In genomic region chr4:105145059-105145912, GRCh38 we compare ENCODE assay signal across 8 cellular contexts. TPM values are rescaled to one million over a fixed set of nuclear protein-coding genes. Genes with fewer than 3 reads are reported as not detected.
A peak's percentile ranks its signal among the peaks of the same experiment; 100 is the strongest.
DNase-seq lines count a peak whose midpoint lies in the region; ATAC-seq, FAIRE-seq and TF ChIP-seq lines count a peak whose summit lies in the region.

No MANE protein-coding gene starts in this region.

- FAIRE-seq in keratinocyte (lab: Jason Lieb, UNC), result no peak

- no peaks in the 10 kb centered on the region for H3K36me3 Mint-ChIP-seq in activated naive CD8-positive, alpha-beta T cell

- H3K4me1 Mint-ChIP-seq in activated naive CD8-positive, alpha-beta T cell (ENCODE audit: low read depth), result peaks cover 38% of the 10 kb centered on the region

- H3K27me3 ChIP-seq in keratinocyte (ENCODE audit: control insufficient read depth, extremely low read depth, insufficient read depth, low read length), result no peaks in the 10 kb centered on the region
- no peaks in the 10 kb centered on the region for H3K27me3 ChIP-seq in subcutaneous abdominal adipose tissue (ENCODE audit: control insufficient read depth in 5 of 5, insufficient read depth in 4 of 5, low read length in 5 of 5)

- H4K20me1 ChIP-seq in keratinocyte (ENCODE audit: control insufficient read depth, extremely low read depth, insufficient read depth, low read length), result no peaks in the 10 kb centered on the region

- H3K4me3 ChIP-seq in keratinocyte (ENCODE audit: control insufficient read depth in 2 of 3, extremely low read depth in 1 of 3, insufficient read depth in 2 of 3, low read depth in 1 of 3, low read length in 3 of 3), result peak overlapping the region in 2 of 3 experiments; percentile 99
- H3K4me3 ChIP-seq in subcutaneous abdominal adipose tissue (ENCODE audit: low read depth in 1 of 5, low read length in 5 of 5), result peak overlapping the region; percentile 71 to 100 (median 96)

- peak overlapping the region; percentile 91 for H3K27ac Mint-ChIP-seq in activated naive CD8-positive, alpha-beta T cell

- dilution Hi-C loops in keratinocyte (cut with MboI; ENCODE audit: extremely low pct_ligation_motif_present, low sequenced_read_pairs), result no loop called here

- no peaks in the 10 kb centered on the region for H3K9me1 ChIP-seq in keratinocyte (ENCODE audit: control insufficient read depth, extremely low read depth, insufficient read depth, low read length)

- peak overlapping the region; percentile 3 for H3K27ac ChIP-seq in keratinocyte (ENCODE audit: control insufficient read depth, insufficient read depth, low read length)
- peak overlapping the region; percentile 58 for H3K27ac ChIP-seq in subcutaneous abdominal adipose tissue (ENCODE audit: low read depth, low read length)

- peak overlapping the region; percentile 94 for H3K4me3 Mint-ChIP-seq in activated naive CD8-positive, alpha-beta T cell

- peaks cover 32% of the 10 kb centered on the region for H3K79me2 ChIP-seq in keratinocyte (ENCODE audit: control insufficient read depth, insufficient read depth, low read length)

- H3K4me2 ChIP-seq in keratinocyte (ENCODE audit: control insufficient read depth, extremely low read depth, insufficient read depth, low read depth, low read length), result peak overlapping the region; percentile 77

- H3K36me3 ChIP-seq in keratinocyte (ENCODE audit: control insufficient read depth in 2 of 2, extremely low read depth in 1 of 2, insufficient read depth in 2 of 2, low read length in 2 of 2) (no peaks in the 10 kb centered on the region), subcutaneous abdominal adipose tissue (ENCODE audit: control insufficient read depth in 5 of 5, insufficient read depth in 5 of 5, low read length in 5 of 5) (no peaks in the 10 kb centered on the region)

- H3K9me3 ChIP-seq in keratinocyte (ENCODE audit: control insufficient read depth, low read depth, low read length), result no peaks in the 10 kb centered on the region
- H3K9me3 ChIP-seq in subcutaneous abdominal adipose tissue (ENCODE audit: control insufficient read depth in 5 of 5, low read length in 5 of 5), result no peaks in the 10 kb centered on the region

- no peak for TF ChIP-seq CTCF in keratinocyte (optimal IDR thresholded peaks at IDR 0.05 in 1 of 3, IDR thresholded peaks at IDR 0.05 in 1 of 3, conservative IDR thresholded peaks at IDR 0.05 in 1 of 3; ENCODE audit: extremely low read depth in 1 of 3, insufficient read depth in 2 of 3, low read length in 3 of 3)

- DNase-seq in NCI-H1092 treated with DMSO at 0.1 percent for 48 hours (lab: John Stamatoyannopoulos, UW) (peak; percentile 44), NCI-H1092 (lab: John Stamatoyannopoulos, UW) (no peak), HT-29 (ENCODE audit: low spot score) (peak; percentile 16), keratinocyte (ENCODE audit: low read depth, low spot score) (no peak)

- no peaks in the 10 kb centered on the region for H3K27me3 Mint-ChIP-seq in activated naive CD8-positive, alpha-beta T cell

- no peak for ATAC-seq in HG02798 (IDR thresholded peaks at IDR 0.05; ENCODE audit: poor library complexity, unreplicated experiment)
- ATAC-seq in HG03439 (IDR thresholded peaks at IDR 0.05; ENCODE audit: unreplicated experiment), result no peak

- H2AFZ ChIP-seq in keratinocyte (ENCODE audit: control insufficient read depth, low read length), result no peak overlapping the region

- H3K9me3 Mint-ChIP-seq in activated naive CD8-positive, alpha-beta T cell (ENCODE audit: low read depth), result no peaks in the 10 kb centered on the region

- H3K9ac ChIP-seq in keratinocyte (ENCODE audit: control insufficient read depth, extremely low read depth, insufficient read depth, low read length) (no peak overlapping the region), subcutaneous abdominal adipose tissue (ENCODE audit: low read length in 5 of 5) (peak overlapping the region; percentile 35 to 98 (median 77))

- H3K4me1 ChIP-seq in keratinocyte (ENCODE audit: control insufficient read depth, extremely low read depth, insufficient read depth, low read length) (peaks cover 16% of the 10 kb centered on the region), subcutaneous abdominal adipose tissue (ENCODE audit: control insufficient read depth in 5 of 5, insufficient read depth in 5 of 5, low read length in 5 of 5) (peaks cover 0 to 32% (median 27%) of the 10 kb centered on the region in 5 donors)

RNA-seq across cellular contexts. Expression of gene TET2, which starts 1.4 kb away (rescaled TPM):
- total RNA-seq in HT-29 (2014; rRNA removed; shearing (Covaris generic)), result 3.9 and 5.2 TPM in 2 replicates
- 6.6 to 9.6 TPM (median 7.8 TPM) in 3 replicates for polyA plus RNA-seq in keratinocyte
- polyA plus RNA-seq in keratinocyte (2011; ENCODE audit: low read depth), result 4.6 TPM
- polyA plus RNA-seq in keratinocyte (2011; cell fraction: cytosol; rRNA removed), result 3.1 and 5.9 TPM in 2 replicates
- 12.5 and 16.4 TPM in 2 replicates for polyA plus RNA-seq in keratinocyte (2011; cell fraction: nucleus; rRNA removed)
- 4.7 and 7.1 TPM in 2 replicates for polyA plus RNA-seq in keratinocyte (2012; ENCODE audit: low replicate concordance)
- polyA minus RNA-seq in keratinocyte, result 16.3 to 45.5 TPM (median 24.2 TPM) in 3 replicates
- polyA minus RNA-seq in keratinocyte (2011; cell fraction: cytosol; rRNA and poly(A)+ RNA removed), result 7.3 TPM
- 31.7 and 60.4 TPM in 2 replicates for polyA minus RNA-seq in keratinocyte (2011; cell fraction: nucleus; rRNA and poly(A)+ RNA removed)

Comparison
In these comparisons a context has a peak if more than half of its experiments do, and no peak if none do; other contexts are left out.
1. DNase-seq: peak in NCI-H1092 treated with DMSO at 0.1 percent for 48 hours (single experiment) and HT-29 (single experiment); none in NCI-H1092 (single experiment) and keratinocyte (single experiment).